7 cellular contexts compared by ENCODE assay signal in the genomic region with DNA sequence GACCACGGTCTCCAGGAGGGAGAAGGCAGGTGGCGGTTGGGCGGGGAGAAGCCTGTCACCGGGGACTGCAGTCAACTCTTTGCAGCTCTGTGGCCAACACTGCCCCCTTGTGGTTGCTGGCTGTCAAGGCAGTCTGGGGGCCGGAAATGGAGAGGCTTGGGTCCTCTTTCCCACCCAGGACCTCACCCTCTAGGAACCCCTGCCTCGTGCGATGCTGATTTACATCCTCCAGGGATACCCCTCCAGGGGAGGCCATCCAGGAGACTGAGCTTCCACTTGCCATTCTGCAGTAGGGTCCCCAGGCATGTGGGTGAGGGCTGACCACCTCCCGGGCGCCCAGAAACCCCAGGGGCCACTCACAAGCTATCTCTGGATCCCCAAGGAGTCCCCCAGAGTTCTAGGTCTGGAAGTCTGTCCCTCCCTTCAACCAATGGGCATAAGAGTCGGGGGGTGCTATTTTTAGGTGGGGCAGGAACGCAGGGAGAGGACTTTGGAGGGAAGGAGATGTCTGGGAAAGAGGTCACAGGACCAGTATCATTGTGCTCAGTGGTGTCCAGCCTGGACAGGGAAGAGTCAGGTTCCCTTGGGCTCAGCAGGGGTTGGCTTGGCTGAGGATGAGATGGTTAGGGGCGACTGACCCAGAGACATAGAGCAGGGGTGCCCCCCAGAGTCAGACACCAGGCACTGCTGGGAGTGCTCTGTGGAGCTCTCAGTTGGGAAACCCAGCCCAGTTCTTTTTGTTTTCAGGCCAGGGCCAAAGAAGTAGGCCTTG. TPM values are rescaled to one million over a fixed set of nuclear protein-coding genes. Genes with fewer than 3 reads are reported as not detected.
DNase-seq lines count a peak whose midpoint lies in the region; ATAC-seq and TF ChIP-seq lines count a peak whose summit lies in the region.

No MANE protein-coding gene starts in this region.

- peak overlapping the region; percentile 88 for H2AFZ ChIP-seq in mammary epithelial cell (ENCODE audit: low read depth, low read length)

- intact Hi-C loops in mammary epithelial cell (cut with micrococcal nuclease): loop anchor here (1.0 kb wide), 8 partner anchors 34 to 420 kb away; partner anchors contain the start of genes CYB561D1 and PSMA5

- H3K4me3 ChIP-seq in mammary epithelial cell (replicated peaks in 1 of 3; ENCODE audit: insufficient read depth in 1 of 3, low read depth in 2 of 3, low read length in 3 of 3): peak overlapping the region in 1 of 3 experiments; percentile 28

- no peak overlapping the region for H3K27ac ChIP-seq in mammary epithelial cell (ENCODE audit: insufficient read depth, low read depth, low read length)

- H3K27me3 Mint-ChIP-seq in WTC11 (ENCODE audit: low read depth): peaks cover 8% of the 10 kb centered on the region

- TF ChIP-seq CTCF in WTC11 (IDR thresholded peaks at IDR 0.05) (peak; percentile 97), mammary epithelial cell (conservative IDR thresholded peaks at IDR 0.05 in 1 of 2, IDR thresholded peaks at IDR 0.05 in 1 of 2; ENCODE audit: extremely low read depth in 1 of 2, insufficient read depth in 1 of 2, low read depth in 1 of 2, low read length in 2 of 2) (peak; percentile 92 to 99)

- no peaks in the 10 kb centered on the region for H3K9me3 Mint-ChIP-seq in WTC11

- H3K9me3 ChIP-seq in mammary epithelial cell (replicated peaks; ENCODE audit: insufficient read depth, low read length): no peaks in the 10 kb centered on the region

- H3K9ac ChIP-seq in mammary epithelial cell (ENCODE audit: insufficient read depth, low read length): no peak overlapping the region

- H3K27ac Mint-ChIP-seq in WTC11: peak overlapping the region; percentile 8; the same call in 1 of the 2 replicates

- H3K79me2 ChIP-seq in mammary epithelial cell (ENCODE audit: insufficient read depth, low read length): no peaks in the 10 kb centered on the region

- no peaks in the 10 kb centered on the region for H3K36me3 Mint-ChIP-seq in WTC11

- H4K20me1 ChIP-seq in mammary epithelial cell (ENCODE audit: insufficient read depth, low read length): no peaks in the 10 kb centered on the region

- CTCF ChIA-PET in WTC11 (lab: Charles Lee): interaction anchor here (0.5 to 16.4 kb wide), 64 partner anchors 9 to 502 kb away, joined by 3 to 740 read pairs (median 5); partner anchors contain the start of genes AMIGO1, ATXN7L2, CELSR2 and CYB561D1
- CTCF ChIA-PET in mammary epithelial cell (lab: Charles Lee; ENCODE audit: low non-redundant PET): interaction anchor here (0.6 to 2.2 kb wide), 6 partner anchors 16 to 49 kb away, joined by 3 to 17 read pairs (median 4); partner anchors contain the start of genes CYB561D1 and GNAI3

- WGBS in mammary epithelial cell (ENCODE audit: low coverage, missing lambda C conversion rate): 5% methylated on average over 10 of the region's 12 CpGs

- peak overlapping the region; percentile 19 for H3K4me2 ChIP-seq in mammary epithelial cell (ENCODE audit: insufficient read depth, low read depth, low read length)

- H3K36me3 ChIP-seq in mammary epithelial cell (ENCODE audit: insufficient read depth, low read length): no peaks in the 10 kb centered on the region

- H3K27me3 ChIP-seq in mammary epithelial cell (ENCODE audit: insufficient read depth, low read length): no peaks in the 10 kb centered on the region

- H3K4me3 Mint-ChIP-seq in WTC11: peak overlapping the region; percentile 38; the same call in 1 of the 2 replicates

- BruUV-seq in mammary epithelial cell (replicated peaks; lab: Mats Ljungman, UMichigan): no TSS peak

- ATAC-seq in GM18498 (IDR thresholded peaks at IDR 0.05; ENCODE audit: unreplicated experiment): peak; percentile 80
- peak; percentile 66 for ATAC-seq in HG03039 (IDR thresholded peaks at IDR 0.05; ENCODE audit: unreplicated experiment)
- peak; percentile 91 for ATAC-seq in WTC11

- H3K4me1 ChIP-seq in mammary epithelial cell (ENCODE audit: insufficient read depth, low read length): peaks cover 12% of the 10 kb centered on the region

- peak; percentile 86 for DNase-seq in NCI-H2227 (lab: John Stamatoyannopoulos, UW; ENCODE audit: unreplicated experiment)
- DNase-seq in WTC11 (ENCODE audit: low spot score): peak; percentile 96
- peak; percentile 37 for DNase-seq in mammary epithelial cell
- peak; percentile 59 for DNase-seq in kidney glomerular epithelial cell (lab: John Stamatoyannopoulos, UW)
- peak; percentile 93 for DNase-seq in stimulated activated CD4-positive, alpha-beta T cell treated with anti-CD3 and anti-CD28 coated beads, Interleukin-15, amount 100 ng/mL, for 24 hours

- in situ Hi-C loops in mammary epithelial cell (cut with MboI; ENCODE audit: low sequenced_read_pairs in 2 of 2): loop anchor here (5.0 kb wide), 1 partner anchor 40 kb away; the partner anchor contains the start of gene CYB561D1 (in 2 of the 2)

- POLR2A ChIA-PET in WTC11 (lab: Charles Lee): interaction anchor here (0.7 to 2.0 kb wide), 5 partner anchors 14 to 42 kb away, joined by 3 to 6 read pairs (median 4); partner anchors contain the start of genes AMIGO1 and GNAI3

- dilution Hi-C loops in mammary epithelial cell (cut with HindIII; ENCODE audit: low sequenced_read_pairs): no loop called here

- H3K4me1 Mint-ChIP-seq in WTC11: peaks cover 10% of the 10 kb centered on the region

TF ChIP-seq in WTC11, 78 proteins besides CTCF, POLR2A, EP300 and RAD21 (continues in another document):
- TF ChIP-seq ZNF416 (CRISPR knock-in tag; IDR thresholded peaks at IDR 0.05) (peak; percentile 45; the same call in 1 of the 2 replicates), MAX (CRISPR knock-in tag; IDR thresholded peaks at IDR 0.05) (peak; percentile 45; the same call in 1 of the 2 replicates), KAT7 (CRISPR knock-in tag; IDR thresholded peaks at IDR 0.05; ENCODE audit: borderline replicate concordance) (0 out of 2 replicates have a peak, but pooled peaks have one; percentile 55), GABPB1 (CRISPR knock-in tag; IDR thresholded peaks at IDR 0.05) (0 out of 2 replicates have a peak, but pooled peaks have one; percentile 15), JAZF1 (CRISPR knock-in tag; IDR thresholded peaks at IDR 0.05) (no peak), ETV6 (CRISPR knock-in tag; IDR thresholded peaks at IDR 0.05) (no peak)
- TF ChIP-seq, protein P1, sequence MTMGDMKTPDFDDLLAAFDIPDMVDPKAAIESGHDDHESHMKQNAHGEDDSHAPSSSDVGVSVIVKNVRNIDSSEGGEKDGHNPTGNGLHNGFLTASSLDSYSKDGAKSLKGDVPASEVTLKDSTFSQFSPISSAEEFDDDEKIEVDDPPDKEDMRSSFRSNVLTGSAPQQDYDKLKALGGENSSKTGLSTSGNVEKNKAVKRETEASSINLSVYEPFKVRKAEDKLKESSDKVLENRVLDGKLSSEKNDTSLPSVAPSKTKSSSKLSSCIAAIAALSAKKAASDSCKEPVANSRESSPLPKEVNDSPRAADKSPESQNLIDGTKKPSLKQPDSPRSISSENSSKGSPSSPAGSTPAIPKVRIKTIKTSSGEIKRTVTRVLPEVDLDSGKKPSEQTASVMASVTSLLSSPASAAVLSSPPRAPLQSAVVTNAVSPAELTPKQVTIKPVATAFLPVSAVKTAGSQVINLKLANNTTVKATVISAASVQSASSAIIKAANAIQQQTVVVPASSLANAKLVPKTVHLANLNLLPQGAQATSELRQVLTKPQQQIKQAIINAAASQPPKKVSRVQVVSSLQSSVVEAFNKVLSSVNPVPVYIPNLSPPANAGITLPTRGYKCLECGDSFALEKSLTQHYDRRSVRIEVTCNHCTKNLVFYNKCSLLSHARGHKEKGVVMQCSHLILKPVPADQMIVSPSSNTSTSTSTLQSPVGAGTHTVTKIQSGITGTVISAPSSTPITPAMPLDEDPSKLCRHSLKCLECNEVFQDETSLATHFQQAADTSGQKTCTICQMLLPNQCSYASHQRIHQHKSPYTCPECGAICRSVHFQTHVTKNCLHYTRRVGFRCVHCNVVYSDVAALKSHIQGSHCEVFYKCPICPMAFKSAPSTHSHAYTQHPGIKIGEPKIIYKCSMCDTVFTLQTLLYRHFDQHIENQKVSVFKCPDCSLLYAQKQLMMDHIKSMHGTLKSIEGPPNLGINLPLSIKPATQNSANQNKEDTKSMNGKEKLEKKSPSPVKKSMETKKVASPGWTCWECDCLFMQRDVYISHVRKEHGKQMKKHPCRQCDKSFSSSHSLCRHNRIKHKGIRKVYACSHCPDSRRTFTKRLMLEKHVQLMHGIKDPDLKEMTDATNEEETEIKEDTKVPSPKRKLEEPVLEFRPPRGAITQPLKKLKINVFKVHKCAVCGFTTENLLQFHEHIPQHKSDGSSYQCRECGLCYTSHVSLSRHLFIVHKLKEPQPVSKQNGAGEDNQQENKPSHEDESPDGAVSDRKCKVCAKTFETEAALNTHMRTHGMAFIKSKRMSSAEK (CRISPR knock-in tag; IDR thresholded peaks at IDR 0.05; ENCODE audit: borderline replicate concordance): no peak

RNA-seq across cellular contexts. Expression of gene GPR61, which starts 7.1 kb away (rescaled TPM):
- total RNA-seq in WTC11 (2021) (0.42 to 0.73 TPM (median 0.44 TPM) in 3 replicates), mammary epithelial cell (under 1 TPM in 1 of 2 donors, not detected in 1; under 0.01 TPM)
- not detected for polyA plus RNA-seq in mammary epithelial cell
- polyA minus RNA-seq in mammary epithelial cell: not detected

RNA-seq across cellular contexts. Expression of gene GNAI3, which starts 15.9 kb away (rescaled TPM):
- total RNA-seq in WTC11 (2021) (7.1 to 7.2 TPM (median 7.1 TPM) in 3 replicates), mammary epithelial cell (10 to 100 TPM; 12.0 to 15.5 TPM)
- polyA plus RNA-seq in mammary epithelial cell: 8.2 TPM
- polyA minus RNA-seq in mammary epithelial cell: 15.2 TPM

RNA-seq across cellular contexts. Expression of gene AMIGO1, which starts 23.0 kb away (rescaled TPM):
- total RNA-seq in WTC11 (2021) (2.4 to 3.0 TPM (median 3.0 TPM) in 3 replicates), mammary epithelial cell (1 to 10 TPM; 1.8 TPM)
- polyA plus RNA-seq in mammary epithelial cell: 0.10 TPM
- polyA minus RNA-seq in mammary epithelial cell: not detected

RNA-seq across cellular contexts. Expression of gene CYB561D1, which starts 38.7 kb away (rescaled TPM):
- total RNA-seq in WTC11 (2021): 5.1 to 6.7 TPM (median 6.5 TPM) in 3 replicates
- 1 to 10 TPM; 7.3 to 7.7 TPM for total RNA-seq in mammary epithelial cell
- polyA plus RNA-seq in mammary epithelial cell: 4.6 TPM
- polyA minus RNA-seq in mammary epithelial cell: 2.9 TPM

RNA-seq across cellular contexts. Expression of gene ATXN7L2, which starts 48.8 kb away (rescaled TPM):
- total RNA-seq in WTC11 (2021) (8.9 to 11.1 TPM (median 10.9 TPM) in 3 replicates), mammary epithelial cell (1 to 10 TPM in 1 of 2 donors, under 1 TPM in 1; 0.83 to 4.3 TPM)
- polyA plus RNA-seq in mammary epithelial cell: 2.4 TPM
- polyA minus RNA-seq in mammary epithelial cell: 6.0 TPM

Comparison
In these comparisons a context has a peak if more than half of its experiments do, and no peak if none do; other contexts are left out.
1. DNase-seq: peak in every context shown above with its lines; median percentile 96 in WTC11; 93 in stimulated activated CD4-positive, alpha-beta T cell treated with anti-CD3 and anti-CD28 coated beads, Interleukin-15, amount 100 ng/mL, for 24 hours; 86 in NCI-H2227; 59 in kidney glomerular epithelial cell; 37 in mammary epithelial cell.